In genomic region chr6:33091957-33092356, GRCh38 we compare ENCODE assay signal across 9 cellular contexts. TPM values are rescaled to one million over a fixed set of nuclear protein-coding genes. Genes with fewer than 3 reads are reported as not detected.
DNase-seq lines count a peak whose midpoint lies in the region; ATAC-seq and TF ChIP-seq lines count a peak whose summit lies in the region.
"Had no signal": no experiment of that assay in that cellular context is flagged by ENCODE, and none has a peak within 500 bp of the region (broad histone marks: within the 10 kb centered on the region; RNA-seq: fewer than 3 reads in every experiment).

No MANE protein-coding gene starts in this region.

- DNase-seq in GM12864 (ENCODE audit: low read depth) (no peak), SJCRH30 (peak; percentile 39 to 54), thyroid gland (peak; percentile 40 to 42), COLO829 (ENCODE audit: low spot score) (no peak), Kasumi-1 (lab: John Stamatoyannopoulos, UW) (no peak)
- peak in 1 of 2 donors; percentile 66 for DNase-seq in activated naive CD4-positive, alpha-beta T cell treated with anti-CD3 and anti-CD28 coated beads, Interleukin-2, amount 50 U/mL, for 72 hours (ENCODE audit: low spot score in 2 of 2)

- peak; percentile 91 for TF ChIP-seq CTCF in GM12864 (IDR thresholded peaks at IDR 0.05; ENCODE audit: low read depth, low read length, missing control alignments)
- peak; percentile 40 for TF ChIP-seq CTCF in liver (IDR thresholded peaks at IDR 0.05; ENCODE audit: low read depth, low read length, missing input control)
- peak in 5 of 6 experiments; percentile 34 to 52 (median 40) for TF ChIP-seq CTCF in thyroid gland (IDR thresholded peaks at IDR 0.05)

- TF ChIP-seq POLR2A in thyroid gland (IDR thresholded peaks at IDR 0.05), result no peak

- H3K27ac ChIP-seq in SJCRH30, result no peak overlapping the region
- H3K27ac ChIP-seq in liver (ENCODE audit: low read depth in 1 of 2, low read length in 2 of 2), result no peak overlapping the region
- no peak overlapping the region for H3K27ac ChIP-seq in thyroid gland

- peak; percentile 45 to 59 for TF ChIP-seq RAD21 in liver (IDR thresholded peaks at IDR 0.05)

- H3K27ac Mint-ChIP-seq in activated naive CD4-positive, alpha-beta T cell treated with anti-CD3 and anti-CD28 coated beads, Interleukin-2, amount 50 U/mL, for 72 hours, result no peak overlapping the region
- H3K27ac Mint-ChIP-seq: nephron had no signal

- no peak overlapping the region for H3K4me3 ChIP-seq in GM12864 (ENCODE audit: low read depth, low read length)
- H3K4me3 ChIP-seq in SJCRH30, result no peak overlapping the region
- H3K4me3 ChIP-seq in liver (ENCODE audit: low read depth in 1 of 3, low read length in 3 of 3), result no peak overlapping the region
- H3K4me3 ChIP-seq in thyroid gland (replicated peaks in 1 of 3), result no peak overlapping the region

- 44% methylated on average over 9 of the region's 9 CpGs for WGBS in liver
- WGBS in thyroid gland, 2 donors, result 35 to 36% methylated on average over 9 of the region's 9 CpGs

- H3K9ac ChIP-seq in liver (ENCODE audit: low read depth in 1 of 2, low read length in 2 of 2), result no peak overlapping the region

- H3K4me1 ChIP-seq in SJCRH30 (no peaks in the 10 kb centered on the region), liver (ENCODE audit: control insufficient read depth in 4 of 4, insufficient read depth in 4 of 4, low read length in 3 of 4) (no peaks in the 10 kb centered on the region), thyroid gland (no peaks in the 10 kb centered on the region)

- no peaks in the 10 kb centered on the region for H3K9me3 Mint-ChIP-seq in activated naive CD4-positive, alpha-beta T cell treated with anti-CD3 and anti-CD28 coated beads, Interleukin-2, amount 50 U/mL, for 72 hours

- ATAC-seq in activated naive CD4-positive, alpha-beta T cell treated with anti-CD3 and anti-CD28 coated beads, Interleukin-2, amount 50 U/mL, for 72 hours, result peak; percentile 88 to 94
- ATAC-seq in GM19351 (IDR thresholded peaks at IDR 0.05; ENCODE audit: unreplicated experiment), result no peak

- no peaks in the 10 kb centered on the region for H3K36me3 ChIP-seq in SJCRH30
- peaks cover 0 to 6% (median 0%) of the 10 kb centered on the region in 4 donors for H3K36me3 ChIP-seq in liver (ENCODE audit: control insufficient read depth in 4 of 4, insufficient read depth in 3 of 4, low read depth in 1 of 4, low read length in 3 of 4)
- H3K36me3 ChIP-seq in thyroid gland, result no peaks in the 10 kb centered on the region

- intact Hi-C loops in thyroid gland (cut with DNase I), result loop anchor here (5.0 kb wide), 1 partner anchor 80 kb away; no protein-coding TSS in a partner anchor

- H3K9me3 ChIP-seq in SJCRH30 (replicated peaks) (no peaks in the 10 kb centered on the region), liver (ENCODE audit: control insufficient read depth in 4 of 4, low read length in 3 of 4) (no peaks in the 10 kb centered on the region), thyroid gland (no peaks in the 10 kb centered on the region)

- H3K36me3 Mint-ChIP-seq in activated naive CD4-positive, alpha-beta T cell treated with anti-CD3 and anti-CD28 coated beads, Interleukin-2, amount 50 U/mL, for 72 hours, result no peaks in the 10 kb centered on the region

- H3K27me3 ChIP-seq in SJCRH30 (peaks cover 9% of the 10 kb centered on the region), liver (ENCODE audit: control insufficient read depth in 4 of 4, insufficient read depth in 4 of 4, low read length in 3 of 4) (no peaks in the 10 kb centered on the region), thyroid gland (no peaks in the 10 kb centered on the region)

TF ChIP-seq in liver, 16 proteins besides CTCF, POLR2A, EP300 and RAD21:
- TF ChIP-seq, protein P1, sequence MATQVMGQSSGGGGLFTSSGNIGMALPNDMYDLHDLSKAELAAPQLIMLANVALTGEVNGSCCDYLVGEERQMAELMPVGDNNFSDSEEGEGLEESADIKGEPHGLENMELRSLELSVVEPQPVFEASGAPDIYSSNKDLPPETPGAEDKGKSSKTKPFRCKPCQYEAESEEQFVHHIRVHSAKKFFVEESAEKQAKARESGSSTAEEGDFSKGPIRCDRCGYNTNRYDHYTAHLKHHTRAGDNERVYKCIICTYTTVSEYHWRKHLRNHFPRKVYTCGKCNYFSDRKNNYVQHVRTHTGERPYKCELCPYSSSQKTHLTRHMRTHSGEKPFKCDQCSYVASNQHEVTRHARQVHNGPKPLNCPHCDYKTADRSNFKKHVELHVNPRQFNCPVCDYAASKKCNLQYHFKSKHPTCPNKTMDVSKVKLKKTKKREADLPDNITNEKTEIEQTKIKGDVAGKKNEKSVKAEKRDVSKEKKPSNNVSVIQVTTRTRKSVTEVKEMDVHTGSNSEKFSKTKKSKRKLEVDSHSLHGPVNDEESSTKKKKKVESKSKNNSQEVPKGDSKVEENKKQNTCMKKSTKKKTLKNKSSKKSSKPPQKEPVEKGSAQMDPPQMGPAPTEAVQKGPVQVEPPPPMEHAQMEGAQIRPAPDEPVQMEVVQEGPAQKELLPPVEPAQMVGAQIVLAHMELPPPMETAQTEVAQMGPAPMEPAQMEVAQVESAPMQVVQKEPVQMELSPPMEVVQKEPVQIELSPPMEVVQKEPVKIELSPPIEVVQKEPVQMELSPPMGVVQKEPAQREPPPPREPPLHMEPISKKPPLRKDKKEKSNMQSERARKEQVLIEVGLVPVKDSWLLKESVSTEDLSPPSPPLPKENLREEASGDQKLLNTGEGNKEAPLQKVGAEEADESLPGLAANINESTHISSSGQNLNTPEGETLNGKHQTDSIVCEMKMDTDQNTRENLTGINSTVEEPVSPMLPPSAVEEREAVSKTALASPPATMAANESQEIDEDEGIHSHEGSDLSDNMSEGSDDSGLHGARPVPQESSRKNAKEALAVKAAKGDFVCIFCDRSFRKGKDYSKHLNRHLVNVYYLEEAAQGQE (IDR thresholded peaks at IDR 0.05), result no peak
- no peak for TF ChIP-seq YY1 (IDR thresholded peaks at IDR 0.05)

RNA-seq across cellular contexts. Expression of gene HLA-DPB1, which starts 16.2 kb away (rescaled TPM):
- not detected in 2 replicates for total RNA-seq in SJCRH30 (2014; rRNA removed; shearing (Covaris generic))
- total RNA-seq in activated naive CD4-positive, alpha-beta T cell treated with anti-CD3 and anti-CD28 coated beads, Interleukin-2, amount 50 U/mL, for 72 hours, result 10 to 100 TPM; 10.6 to 39.0 TPM
- total RNA-seq in liver (10 to 100 TPM; 23.4 to 24.5 TPM), thyroid gland (10 to 100 TPM; 33.8 to 44.7 (median 41.0) TPM)
- polyA plus RNA-seq in liver, result 10 to 100 TPM; 15.5 to 37.8 TPM

RNA-seq across cellular contexts. Expression of gene HLA-DPA1, which starts 18.5 kb away (rescaled TPM):
- not detected in 2 replicates for total RNA-seq in SJCRH30 (2014; rRNA removed; shearing (Covaris generic))
- total RNA-seq in activated naive CD4-positive, alpha-beta T cell treated with anti-CD3 and anti-CD28 coated beads, Interleukin-2, amount 50 U/mL, for 72 hours, result 10 to 100 TPM; 24.4 to 45.8 TPM
- total RNA-seq in liver (10 to 100 TPM; 27.3 to 31.2 TPM), thyroid gland (100 to 1,000 TPM in 1 of 4 donors, 10 to 100 TPM in 3; 15.4 to 172 (median 67.6) TPM)
- polyA plus RNA-seq in liver, result 10 to 100 TPM; 12.0 to 49.3 TPM

Comparison
In these comparisons a context has a peak if more than half of its experiments do, and no peak if none do; other contexts are left out.
1. DNase-seq: peak in SJCRH30 (2 of 2) and thyroid gland (2 of 2); none in GM12864 (single experiment), COLO829 (single experiment) and Kasumi-1 (0 of 2).
2. CTCF ChIP-seq: peak in every context shown above with its lines; median percentile 91 in GM12864; 40 in liver; 40 in thyroid gland.
3. RNA of gene HLA-DPB1, which starts 16.2 kb away (total RNA-seq): 33.8 to 44.7 TPM in thyroid gland, 10.6 to 39.0 TPM in activated naive CD4-positive, alpha-beta T cell treated with anti-CD3 and anti-CD28 coated beads, Interleukin-2, amount 50 U/mL, for 72 hours and 23.4 to 24.5 TPM in liver; not detected in SJCRH30; every median in the first group is over 10 times any median in the second.
4. RNA of gene HLA-DPA1, which starts 18.5 kb away (total RNA-seq): 15.4 to 172 TPM in thyroid gland, 24.4 to 45.8 TPM in activated naive CD4-positive, alpha-beta T cell treated with anti-CD3 and anti-CD28 coated beads, Interleukin-2, amount 50 U/mL, for 72 hours and 27.3 to 31.2 TPM in liver; not detected in SJCRH30; every median in the first group is over 10 times any median in the second.